1 cellular context compared by ENCODE assay signal in genomic region chr2:26382534-26382933, GRCh38.
TF ChIP-seq lines count a peak whose summit lies in the region.

No MANE protein-coding gene starts in this region.

TF ChIP-seq in GM12878, 131 proteins besides CTCF, POLR2A, EP300 and RAD21:
- no peak for TF ChIP-seq MYB (IDR thresholded peaks at IDR 0.05; ENCODE audit: borderline replicate concordance, low read depth, low read length)
- TF ChIP-seq POU2F2 (IDR thresholded peaks at IDR 0.05; ENCODE audit: borderline replicate concordance, low read depth, low read length), result no peak
- no peak for TF ChIP-seq ZNF217 (IDR thresholded peaks at IDR 0.05)
- TF ChIP-seq SPI1 (IDR thresholded peaks at IDR 0.05; ENCODE audit: borderline replicate concordance, insufficient read depth, low read depth, low read length), result peak; percentile 38; the same call in 1 of the 2 replicates
